1 cellular context compared by ENCODE assay signal in genomic region chr10:24541239-24541753, GRCh38.
TF ChIP-seq lines count a peak whose summit lies in the region.

No MANE protein-coding gene starts in this region.

TF ChIP-seq in HepG2, 621 proteins besides CTCF, POLR2A, EP300 and RAD21 (continued from another document):
- TF ChIP-seq SAP130 (CRISPR knock-in tag; IDR thresholded peaks at IDR 0.05; ENCODE audit: low read depth) (peak; percentile 58; the same call in 1 of the 2 replicates), ZNF556 (CRISPR knock-in tag; IDR thresholded peaks at IDR 0.05; ENCODE audit: borderline replicate concordance) (peak; percentile 31; the same call in 1 of the 2 replicates), ELF1 (CRISPR knock-in tag; IDR thresholded peaks at IDR 0.05) (peak; percentile 13; the same call in 1 of the 2 replicates), ZNF788 (CRISPR knock-in tag; IDR thresholded peaks at IDR 0.05; ENCODE audit: borderline replicate concordance) (peak; percentile 75; the same call in 1 of the 2 replicates), HOXD1 (CRISPR knock-in tag; IDR thresholded peaks at IDR 0.05) (peak; percentile 89), ZNF264 (CRISPR knock-in tag; IDR thresholded peaks at IDR 0.05) (no peak), ZNF501 (CRISPR knock-in tag; IDR thresholded peaks at IDR 0.05) (peak; percentile 66; the same call in 1 of the 2 replicates), SCMH1 (CRISPR knock-in tag; IDR thresholded peaks at IDR 0.05; ENCODE audit: borderline replicate concordance) (no peak), ZBTB21 (CRISPR knock-in tag; IDR thresholded peaks at IDR 0.05) (peak; percentile 69; the same call in 1 of the 2 replicates), ZFAT (CRISPR knock-in tag; conservative IDR thresholded peaks at IDR 0.05) (no peak), MXI1 (IDR thresholded peaks at IDR 0.05; ENCODE audit: borderline replicate concordance, low read depth, low read length) (no peak; the same call in 2 of the 3 replicates), MAZ (IDR thresholded peaks at IDR 0.05; ENCODE audit: borderline replicate concordance, low read depth, low read length) (no peak), MAZ (CRISPR knock-in tag; IDR thresholded peaks at IDR 0.05; ENCODE audit: low read depth) (0 out of 2 replicates have a peak, but pooled peaks have one; percentile 39), REXO4 (CRISPR knock-in tag; IDR thresholded peaks at IDR 0.05; ENCODE audit: borderline replicate concordance) (no peak), RARA (CRISPR knock-in tag; IDR thresholded peaks at IDR 0.05) (peak; percentile 87), IRF1 (CRISPR knock-in tag; IDR thresholded peaks at IDR 0.05; ENCODE audit: low read depth) (no peak), TBX2 (CRISPR knock-in tag; IDR thresholded peaks at IDR 0.05; ENCODE audit: borderline replicate concordance) (peak; percentile 96), NR2F2 (IDR thresholded peaks at IDR 0.05; ENCODE audit: borderline replicate concordance, low read depth) (peak; percentile 97), SOX13 (IDR thresholded peaks at IDR 0.05) (peak; percentile 82), SOX13 (CRISPR knock-in tag; conservative IDR thresholded peaks at IDR 0.05 in 1 of 2, IDR thresholded peaks at IDR 0.05 in 1 of 2) (peak in 1 of 2 experiments; percentile 96; a peak in 2 of 4 replicates), LRRFIP1 (CRISPR knock-in tag; conservative IDR thresholded peaks at IDR 0.05) (no peak), MLX (CRISPR knock-in tag; IDR thresholded peaks at IDR 0.05) (peak; percentile 86; the same call in 1 of the 2 replicates), ADNP (CRISPR knock-in tag; IDR thresholded peaks at IDR 0.05) (0 out of 2 replicates have a peak, but pooled peaks have one; percentile 2), ZNF263 (CRISPR knock-in tag; IDR thresholded peaks at IDR 0.05) (peak; percentile 49; the same call in 1 of the 2 replicates), FOXA3 (CRISPR knock-in tag; IDR thresholded peaks at IDR 0.05) (peak; percentile 90), YY1 (IDR thresholded peaks at IDR 0.05; ENCODE audit: insufficient read depth, insufficient replicate concordance, low read depth, low read length) (no peak), ZNF761 (CRISPR knock-in tag; conservative IDR thresholded peaks at IDR 0.05) (no peak), NAIF1 (CRISPR knock-in tag; IDR thresholded peaks at IDR 0.05; ENCODE audit: borderline replicate concordance) (no peak), HOMEZ (CRISPR knock-in tag; IDR thresholded peaks at IDR 0.05; ENCODE audit: low read depth) (peak; percentile 77; the same call in 1 of the 2 replicates), ZBTB4 (CRISPR knock-in tag; IDR thresholded peaks at IDR 0.05; ENCODE audit: borderline replicate concordance) (no peak), SMC3 (IDR thresholded peaks at IDR 0.05; ENCODE audit: low read length) (peak; percentile 11; the same call in 1 of the 2 replicates), SIX1 (CRISPR knock-in tag; IDR thresholded peaks at IDR 0.05; ENCODE audit: borderline replicate concordance) (peak; percentile 37; the same call in 1 of the 2 replicates), NPAS2 (CRISPR knock-in tag; IDR thresholded peaks at IDR 0.05; ENCODE audit: borderline replicate concordance) (no peak), ZNF646 (CRISPR knock-in tag; IDR thresholded peaks at IDR 0.05) (peak; percentile 14; the same call in 1 of the 2 replicates), SOX6 (IDR thresholded peaks at IDR 0.05) (no peak), SOX6 (CRISPR knock-in tag; IDR thresholded peaks at IDR 0.05) (peak; percentile 97), FOXP1 (IDR thresholded peaks at IDR 0.05) (peak; percentile 84), FOXP1 (CRISPR knock-in tag; IDR thresholded peaks at IDR 0.05) (peak; percentile 93), ZMYM4 (CRISPR knock-in tag; IDR thresholded peaks at IDR 0.05) (peak; percentile 55), PATZ1 (CRISPR knock-in tag; IDR thresholded peaks at IDR 0.05) (peak; percentile 85), RAD51 (IDR thresholded peaks at IDR 0.05; ENCODE audit: borderline replicate concordance) (no peak), ZFP91 (CRISPR knock-in tag; IDR thresholded peaks at IDR 0.05; ENCODE audit: borderline replicate concordance) (0 out of 2 replicates have a peak, but pooled peaks have one; percentile 25)
TF ChIP-seq in HepG2: peak in this region for 148.
